Comparison of ENCODE assay signal across 8 cellular contexts in the genomic region with DNA sequence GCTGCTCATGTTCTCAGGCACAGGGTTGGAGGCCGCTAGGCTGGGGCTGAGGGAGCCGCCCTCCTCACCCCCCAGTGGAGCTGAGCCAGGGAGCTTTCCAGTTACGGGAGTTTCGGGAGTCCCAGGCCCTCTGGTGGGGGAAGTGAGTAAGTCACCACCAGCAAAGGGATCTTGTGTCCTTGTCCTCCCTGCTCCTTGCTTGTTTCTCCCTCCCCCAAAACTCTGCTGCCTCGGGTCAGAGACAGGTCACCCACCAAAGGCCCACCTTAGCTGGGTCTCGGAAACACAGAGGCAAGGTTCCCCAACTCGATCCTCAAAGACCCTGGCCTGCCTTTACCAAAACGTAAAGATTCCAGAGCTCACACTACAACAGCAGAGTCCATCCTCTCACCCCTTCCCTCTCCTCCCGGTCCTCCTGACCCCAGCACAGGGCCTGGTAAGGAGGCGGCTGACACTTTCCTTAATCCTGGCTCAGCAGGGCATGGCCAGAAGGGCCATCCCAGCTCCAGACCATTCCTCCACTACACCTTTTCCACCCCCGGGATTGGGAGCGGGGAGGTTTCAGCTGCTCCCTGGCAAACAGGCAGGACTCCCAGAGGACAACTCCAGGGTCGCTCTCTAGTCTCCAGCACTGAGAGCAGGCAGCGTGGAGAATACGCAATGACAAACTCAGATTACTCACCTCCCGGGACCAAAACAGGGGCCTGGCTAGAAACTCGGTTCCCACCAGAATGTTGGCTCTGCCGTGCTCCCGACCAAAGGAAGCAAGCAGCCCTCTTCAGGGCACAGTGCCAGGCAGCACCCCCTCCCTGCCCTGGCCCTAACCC.
A peak's percentile ranks its signal among the peaks of the same experiment; 100 is the strongest.
DNase-seq lines count a peak whose midpoint lies in the region; ATAC-seq, FAIRE-seq and TF ChIP-seq lines count a peak whose summit lies in the region.

No MANE protein-coding gene starts in this region.

- no peak overlapping the region for H4K91ac ChIP-seq in H1 (replicated peaks; ENCODE audit: insufficient read length, low read length)

- no peak overlapping the region for H3K14ac ChIP-seq in H1 (ENCODE audit: insufficient read length)

- 0 out of 2 replicates have a peak overlapping the region, but pooled peaks have one; percentile 34 for H2AK5ac ChIP-seq in H1 (ENCODE audit: low read depth, low read length)

- CTCF ChIA-PET in H1 (lab: Charles Lee; ENCODE audit: partially characterized antibody), result interaction anchor here (0.6 to 7.6 kb wide), 38 partner anchors 8 to 337 kb away, joined by 3 to 66 read pairs (median 4); no protein-coding TSS in a partner anchor

- H3K9me3 Mint-ChIP-seq in memory B cell, result no peaks in the 10 kb centered on the region

- H3K27me3 Mint-ChIP-seq in memory B cell, result no peaks in the 10 kb centered on the region

- H2AFZ ChIP-seq in H1 (ENCODE audit: low read length), result no peak overlapping the region

- no peak overlapping the region for H3K4me3 Mint-ChIP-seq in memory B cell

- H4K8ac ChIP-seq in H1 (ENCODE audit: extremely low read depth, insufficient read depth, low read length), result no peak overlapping the region

- H2BK5ac ChIP-seq in H1 (ENCODE audit: low read depth, low read length), result 0 out of 2 replicates have a peak overlapping the region, but pooled peaks have one; percentile 29

- peaks cover 0 to 15% (median 12%) of the 10 kb centered on the region in 4 experiments; a peak in 5 of 7 replicates for H3K4me1 ChIP-seq in H1 (replicated peaks in 1 of 4; ENCODE audit: control insufficient read depth in 3 of 4, insufficient read depth in 4 of 4, low read length in 3 of 4)

- no peak overlapping the region for H3K4me3 ChIP-seq in GM12865 (ENCODE audit: low read depth, low read length)
- no peak overlapping the region for H3K4me3 ChIP-seq in H1 (ENCODE audit: extremely low read depth in 1 of 4, insufficient read depth in 2 of 4, low read depth in 3 of 4, low read length in 4 of 4)

- H2BK20ac ChIP-seq in H1 (ENCODE audit: low read length), result no peak overlapping the region

- H3K79me1 ChIP-seq in H1 (ENCODE audit: low read depth, low read length), result no peaks in the 10 kb centered on the region

- H3K36me3 ChIP-seq in H1 (ENCODE audit: control insufficient read depth in 2 of 4, insufficient read depth in 4 of 4, low read length in 3 of 4), result peaks cover 4 to 26% (median 14%) of the 10 kb centered on the region in 4 experiments; a peak in 7 of 8 replicates

- peak overlapping the region in 1 of 2 experiments; percentile 22; a peak in 1 of 4 replicates for H3K4me2 ChIP-seq in H1 (ENCODE audit: insufficient read depth in 1 of 2, low read depth in 2 of 2, low read length in 2 of 2)

- TF ChIP-seq CTCF in GM12865 (IDR thresholded peaks at IDR 0.05; ENCODE audit: insufficient read depth, low read depth, low read length, missing control alignments) (peak; percentile 68), H1 (IDR thresholded peaks at IDR 0.05; ENCODE audit: control extremely low read depth in 1 of 3, insufficient read depth in 1 of 3, low read depth in 1 of 3, low read length in 3 of 3) (peak; percentile 78 to 98 (median 96))

- FAIRE-seq in H1 (lab: Jason Lieb, UNC), result peak; percentile 81

- DNase-seq in AG20443 (ENCODE audit: low spot score) (peak; percentile 94), GM12865 (ENCODE audit: low read depth) (peak; percentile 69), NCI-H146 treated with DMSO at 0.1 percent for 48 hours (lab: John Stamatoyannopoulos, UW; ENCODE audit: unreplicated experiment) (peak; percentile 45), SW 1271 (lab: John Stamatoyannopoulos, UW) (peak; percentile 68 to 87), H1 (ENCODE audit: low read depth in 1 of 2, low spot score in 2 of 2) (peak; percentile 80 to 84), memory B cell (ENCODE audit: low spot score in 2 of 2) (peak; percentile 31 to 33), ureter (ENCODE audit: low spot score) (peak; percentile 72), KG1 (lab: John Stamatoyannopoulos, UW) (no peak)

- H3K18ac ChIP-seq in H1 (ENCODE audit: extremely low read depth, low read length), result no peak overlapping the region; the same call in none of the 2 replicates

- ATAC-seq in memory B cell (ENCODE audit: low read depth), result peak; percentile 64

- no peak overlapping the region for H2BK12ac ChIP-seq in H1 (ENCODE audit: low read depth, low read length)

- H3K27me3 ChIP-seq in H1 (replicated peaks in 1 of 4; ENCODE audit: control insufficient read depth in 3 of 4, extremely low read depth in 1 of 4, insufficient read depth in 3 of 4, low read length in 3 of 4), result no peaks in the 10 kb centered on the region

- no peaks in the 10 kb centered on the region for H3K9me3 ChIP-seq in H1 (ENCODE audit: insufficient read depth in 2 of 2, low read depth in 1 of 2, low read length in 1 of 2)

- TF ChIP-seq RAD21 in H1 (IDR thresholded peaks at IDR 0.05 in 1 of 2, conservative IDR thresholded peaks at IDR 0.05 in 1 of 2; ENCODE audit: low read depth in 2 of 2, low read length in 2 of 2), result peak; percentile 59 to 74

- H2BK120ac ChIP-seq in H1 (replicated peaks; ENCODE audit: low read depth, low read length), result no peak overlapping the region

- no peak overlapping the region for H3K4ac ChIP-seq in H1 (replicated peaks; ENCODE audit: insufficient read length, low read depth, low read length)

- TF ChIP-seq EP300 in H1 (IDR thresholded peaks at IDR 0.05; ENCODE audit: borderline replicate concordance in 1 of 2, low read depth in 2 of 2, low read length in 2 of 2), result no peak; a peak in 1 of 3 replicates

- H3K27ac Mint-ChIP-seq in memory B cell, result no peak overlapping the region

- WGBS in H1 (ENCODE audit: extremely low coverage in 1 of 2, insufficient coverage in 1 of 2, insufficient read length in 1 of 2, insufficient replicate concordance in 2 of 2, low coverage in 1 of 2, low lambda C conversion rate in 2 of 2, missing lambda C conversion rate in 1 of 2), 2 experiments, result 55% methylated on average over 18 of the region's 19 CpGs; no CpG with 5 or more reads in 1 of the 2 experiments

- H3K9ac ChIP-seq in H1 (replicated peaks in 1 of 4; ENCODE audit: extremely low read depth in 1 of 4, low read depth in 3 of 4, low read length in 3 of 4), result 0 out of 7 replicates have a peak overlapping the region, but pooled peaks of 1 of the 4 experiments have one; percentile 13

- H3K56ac ChIP-seq in H1 (replicated peaks; ENCODE audit: insufficient read length, low read depth, low read length), result no peak overlapping the region

- H4K5ac ChIP-seq in H1 (ENCODE audit: insufficient read length, low read depth, low read length), result no peak overlapping the region

- H3K23me2 ChIP-seq in H1 (ENCODE audit: low read depth, low read length), result no peaks in the 10 kb centered on the region

- POLR2A ChIA-PET in H1 (lab: Charles Lee; ENCODE audit: partially characterized antibody), result interaction anchor here (0.6 to 11.3 kb wide), 19 partner anchors 8 to 183 kb away, joined by 3 to 154 read pairs (median 4); no protein-coding TSS in a partner anchor

- H4K20me1 ChIP-seq in H1 (replicated peaks in 1 of 2; ENCODE audit: control insufficient read depth in 1 of 2, insufficient read depth in 2 of 2, low read length in 2 of 2), result peaks cover 2 to 3% of the 10 kb centered on the region in 2 experiments

- no peak overlapping the region; the same call in 1 of the 2 replicates for H3K27ac ChIP-seq in H1 (ENCODE audit: low read depth, low read length)

- H2BK15ac ChIP-seq in H1 (ENCODE audit: low read length), result no peak overlapping the region

- H3K79me2 ChIP-seq in H1 (ENCODE audit: control insufficient read depth in 1 of 2, insufficient read depth in 2 of 2, low read length in 2 of 2), result no peaks in the 10 kb centered on the region

- H3K36me3 Mint-ChIP-seq in memory B cell, result peaks cover 6% of the 10 kb centered on the region

- H3K23ac ChIP-seq in H1 (ENCODE audit: insufficient read length), result no peak overlapping the region

- H3K4me1 Mint-ChIP-seq in memory B cell, result no peaks in the 10 kb centered on the region

- 0 out of 3 replicates have a peak, but pooled peaks of 1 of the 2 experiments have one; percentile 35 for TF ChIP-seq POLR2A in H1 (IDR thresholded peaks at IDR 0.05; ENCODE audit: control extremely low read depth in 1 of 2, low read depth in 2 of 2, low read length in 2 of 2)

TF ChIP-seq in H1, 55 proteins besides CTCF, POLR2A, EP300 and RAD21 (continues in another document):
- TF ChIP-seq EGR1 (IDR thresholded peaks at IDR 0.05; ENCODE audit: borderline replicate concordance, low read depth, low read length), result no peak
- TF ChIP-seq FOSL1 (IDR thresholded peaks at IDR 0.05; ENCODE audit: insufficient read depth, low read depth, low read length), result no peak
- TF ChIP-seq CEBPB (IDR thresholded peaks at IDR 0.05; ENCODE audit: low read depth, low read length), result no peak
- TF ChIP-seq SIX5 (IDR thresholded peaks at IDR 0.05; ENCODE audit: low read depth, low read length), result no peak
- no peak for TF ChIP-seq SP2 (IDR thresholded peaks at IDR 0.05; ENCODE audit: low read length)
- TF ChIP-seq TAF7 (optimal IDR thresholded peaks at IDR 0.05; ENCODE audit: borderline replicate concordance, low read depth, low read length), result no peak
- TF ChIP-seq BCL11A (IDR thresholded peaks at IDR 0.05; ENCODE audit: low read depth in 2 of 2, low read length in 2 of 2), result no peak
- no peak for TF ChIP-seq KDM5A (IDR thresholded peaks at IDR 0.05; ENCODE audit: low read length)
- TF ChIP-seq, protein P1, sequence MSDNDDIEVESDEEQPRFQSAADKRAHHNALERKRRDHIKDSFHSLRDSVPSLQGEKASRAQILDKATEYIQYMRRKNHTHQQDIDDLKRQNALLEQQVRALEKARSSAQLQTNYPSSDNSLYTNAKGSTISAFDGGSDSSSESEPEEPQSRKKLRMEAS (IDR thresholded peaks at IDR 0.05), result no peak
- TF ChIP-seq JUN (IDR thresholded peaks at IDR 0.05; ENCODE audit: low read depth, low read length), result no peak
- TF ChIP-seq ATF3 (IDR thresholded peaks at IDR 0.05; ENCODE audit: insufficient read depth, low read depth, low read length), result no peak
- no peak for TF ChIP-seq SUZ12 (IDR thresholded peaks at IDR 0.05; ENCODE audit: low read length)
- no peak for TF ChIP-seq MAFK (IDR thresholded peaks at IDR 0.05; ENCODE audit: low read depth, low read length)
- no peak for TF ChIP-seq CHD1 (IDR thresholded peaks at IDR 0.05; ENCODE audit: low read depth, low read length)
- no peak; the same call in 1 of the 2 replicates for TF ChIP-seq KDM1A (IDR thresholded peaks at IDR 0.05; ENCODE audit: borderline replicate concordance, low read length)
- no peak for TF ChIP-seq BRCA1 (IDR thresholded peaks at IDR 0.05; ENCODE audit: low read depth, low read length)
- TF ChIP-seq CBX5 (IDR thresholded peaks at IDR 0.05; ENCODE audit: low read depth, low read length), result no peak
- TF ChIP-seq CBX8 (IDR thresholded peaks at IDR 0.05; ENCODE audit: borderline replicate concordance, low read depth, low read length), result no peak
- TF ChIP-seq ASH2L (IDR thresholded peaks at IDR 0.05; ENCODE audit: low read length), result no peak
- no peak for TF ChIP-seq SRF (IDR thresholded peaks at IDR 0.05; ENCODE audit: low read depth, low read length)
